9 cellular contexts compared by ENCODE assay signal in the genomic region with DNA sequence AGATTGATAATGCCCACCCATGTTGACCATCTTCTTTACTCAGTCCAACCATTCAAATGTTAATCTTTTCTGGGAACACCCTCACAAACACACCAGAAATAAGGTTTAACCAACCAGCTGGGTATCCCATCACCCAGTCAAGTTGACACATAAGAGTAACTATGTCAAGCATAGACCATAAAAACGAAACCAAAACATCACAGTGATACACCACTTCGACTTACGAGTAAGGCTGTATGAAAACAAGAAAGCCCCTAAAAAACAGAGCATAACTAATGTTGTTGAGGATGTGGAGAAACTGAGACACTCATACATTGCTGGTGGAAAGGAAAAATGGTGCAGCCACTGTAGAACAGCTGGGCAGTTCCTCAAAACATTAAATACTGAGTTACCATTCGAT. TPM values are rescaled to one million over a fixed set of nuclear protein-coding genes. Genes with fewer than 3 reads are reported as not detected.
DNase-seq lines count a peak whose midpoint lies in the region; ATAC-seq and TF ChIP-seq lines count a peak whose summit lies in the region.
"Had no signal": no experiment of that assay in that cellular context is flagged by ENCODE, and none has a peak within 500 bp of the region (broad histone marks: within the 10 kb centered on the region; RNA-seq: fewer than 3 reads in every experiment).

No MANE protein-coding gene starts in this region.

- intact Hi-C loops in activated T-helper 1 cell treated with anti-CD3 and anti-CD28 coated beads, Interleukin-12 subunit alpha, Interleukin-12 subunit beta, Interleukin-2, Interleukin-4 antibody, amounts not matched to agents 30 ng/mL and 10 ng/mL and 1 ng/mL, durations not matched to agents 14 hours and 24 hours and 36 hours (cut with micrococcal nuclease), result no loop called here
- intact Hi-C loops in lower leg skin (cut with DNase I; ENCODE audit: low total_unique reads), result no loop called here

- TF ChIP-seq CTCF in GM13976 (IDR thresholded peaks at IDR 0.05; ENCODE audit: borderline replicate concordance, control extremely low read depth, extremely low read depth, insufficient read depth, missing control alignments), result no peak
- TF ChIP-seq CTCF in lower leg skin (IDR thresholded peaks at IDR 0.05), result no peak

- H3K9me3 Mint-ChIP-seq in activated T-helper 1 cell treated with anti-CD3 and anti-CD28 coated beads, Interleukin-12 subunit alpha, Interleukin-12 subunit beta, Interleukin-2, Interleukin-4 antibody, amounts not matched to agents 30 ng/mL and 10 ng/mL and 1 ng/mL, durations not matched to agents 14 hours and 24 hours and 36 hours, result peaks cover 4% of the 10 kb centered on the region

- no peak for TF ChIP-seq POLR2A in lower leg skin (IDR thresholded peaks at IDR 0.05)

- H3K27ac Mint-ChIP-seq in activated T-helper 1 cell treated with anti-CD3 and anti-CD28 coated beads, Interleukin-12 subunit alpha, Interleukin-12 subunit beta, Interleukin-2, Interleukin-4 antibody, amounts not matched to agents 30 ng/mL and 10 ng/mL and 1 ng/mL, durations not matched to agents 14 hours and 24 hours and 36 hours, result peak overlapping the region; percentile 81

- peaks cover under 1% of the 10 kb centered on the region for H3K36me3 Mint-ChIP-seq in activated T-helper 1 cell treated with anti-CD3 and anti-CD28 coated beads, Interleukin-12 subunit alpha, Interleukin-12 subunit beta, Interleukin-2, Interleukin-4 antibody, amounts not matched to agents 30 ng/mL and 10 ng/mL and 1 ng/mL, durations not matched to agents 14 hours and 24 hours and 36 hours (ENCODE audit: low read depth)

- peak overlapping the region; percentile 30 for H3K4me3 Mint-ChIP-seq in activated T-helper 1 cell treated with anti-CD3 and anti-CD28 coated beads, Interleukin-12 subunit alpha, Interleukin-12 subunit beta, Interleukin-2, Interleukin-4 antibody, amounts not matched to agents 30 ng/mL and 10 ng/mL and 1 ng/mL, durations not matched to agents 14 hours and 24 hours and 36 hours

- H3K4me1 Mint-ChIP-seq in activated T-helper 1 cell treated with anti-CD3 and anti-CD28 coated beads, Interleukin-12 subunit alpha, Interleukin-12 subunit beta, Interleukin-2, Interleukin-4 antibody, amounts not matched to agents 30 ng/mL and 10 ng/mL and 1 ng/mL, durations not matched to agents 14 hours and 24 hours and 36 hours (ENCODE audit: low read depth), result peaks cover 28% of the 10 kb centered on the region

- ATAC-seq in GM19397 (IDR thresholded peaks at IDR 0.05; ENCODE audit: unreplicated experiment), result peak; percentile 51
- peak; percentile 54 for ATAC-seq in HG03045 (IDR thresholded peaks at IDR 0.05; ENCODE audit: unreplicated experiment)

- DNase-seq in GM13976 (ENCODE audit: low spot score) (peak; percentile 53), retina (no peak), medulla oblongata (ENCODE audit: extremely low spot score) (no peak), lower leg skin (ENCODE audit: low spot score in 2 of 2) (no peak), NAMALWA (ENCODE audit: low spot score) (no peak)
- DNase-seq in activated T-helper 1 cell treated with anti-CD3 and anti-CD28 coated beads, Interleukin-12 subunit alpha, Interleukin-12 subunit beta, Interleukin-2, Interleukin-4 antibody, amounts not matched to agents 30 ng/mL and 10 ng/mL and 1 ng/mL, durations not matched to agents 14 hours and 24 hours and 36 hours (ENCODE audit: low spot score), result no peak
- DNase-seq: NCI-H2029 treated with DMSO at 0.1 percent for 48 hours had no signal

- WGBS in lower leg skin, 2 donors, result 90 to 97% methylated on average over 4 of the region's 4 CpGs

- H3K27me3 Mint-ChIP-seq in activated T-helper 1 cell treated with anti-CD3 and anti-CD28 coated beads, Interleukin-12 subunit alpha, Interleukin-12 subunit beta, Interleukin-2, Interleukin-4 antibody, amounts not matched to agents 30 ng/mL and 10 ng/mL and 1 ng/mL, durations not matched to agents 14 hours and 24 hours and 36 hours (ENCODE audit: insufficient read depth), result peaks cover 2% of the 10 kb centered on the region

- H3K4me3 ChIP-seq in lower leg skin (ENCODE audit: low read depth, poor library complexity, severe bottlenecking), result no peak overlapping the region

- in situ Hi-C loops in GM13976 (cut with MboI; ENCODE audit: low sequenced_read_pairs, unreplicated experiment), result no loop called here

RNA-seq across cellular contexts. Expression of gene SLC35F5, which starts 57.4 kb away (rescaled TPM):
- total RNA-seq in activated T-helper 1 cell treated with anti-CD3 and anti-CD28 coated beads, Interleukin-12 subunit alpha, Interleukin-12 subunit beta, Interleukin-2, Interleukin-4 antibody, amounts not matched to agents 30 ng/mL and 10 ng/mL and 1 ng/mL, durations not matched to agents 14 hours and 24 hours and 36 hours, result 29.0 and 30.4 TPM in 2 replicates
- total RNA-seq in lower leg skin, result 100 to 1,000 TPM in 1 of 4 donors, 10 to 100 TPM in 3; 75.1 to 126 (median 81.9) TPM
